8 cellular contexts compared by ENCODE assay signal in the genomic region with DNA sequence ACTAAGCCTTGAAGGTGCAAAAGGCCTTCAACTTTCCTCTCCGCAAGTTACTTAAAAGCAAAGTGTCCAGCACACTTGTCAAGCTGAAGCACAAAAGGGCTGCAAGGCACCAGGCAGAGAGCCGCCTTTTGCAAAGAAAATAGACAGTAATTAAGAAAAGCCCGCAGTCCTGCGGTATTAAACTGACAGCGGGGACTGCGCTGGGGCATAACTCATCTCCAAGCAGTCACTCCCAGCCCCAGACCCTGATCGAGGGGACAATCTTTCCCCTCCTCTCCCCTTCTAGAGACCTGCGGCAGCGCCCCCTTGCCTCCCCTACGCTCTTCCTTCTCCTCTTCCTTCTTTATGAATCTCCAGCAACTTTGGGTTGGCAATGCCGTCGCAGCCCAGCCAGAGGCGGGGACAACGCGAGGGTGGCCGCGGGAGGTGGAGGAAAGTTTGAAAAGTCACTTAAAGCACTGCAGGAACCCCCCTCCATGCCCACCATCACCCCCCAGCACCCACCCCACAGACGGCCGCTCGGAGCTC.
DNase-seq lines count a peak whose midpoint lies in the region; ATAC-seq and TF ChIP-seq lines count a peak whose summit lies in the region.

No MANE protein-coding gene starts in this region.

- H3K9ac ChIP-seq in KMS-11: peak overlapping the region; percentile 75

- no peaks in the 10 kb centered on the region for H3K36me3 ChIP-seq in CD4-positive, alpha-beta memory T cell (ENCODE audit: insufficient read depth, low read length)
- H3K36me3 ChIP-seq in KMS-11 (ENCODE audit: insufficient read depth): no peaks in the 10 kb centered on the region

- DNase-seq in CD4-positive, alpha-beta memory T cell: peak in 3 of 5 donors; percentile 3 to 7 (median 3)
- no peak for DNase-seq in activated naive CD4-positive, alpha-beta T cell treated with anti-CD3 and anti-CD28 coated beads, Interleukin-2, amount 50 U/mL, for 72 hours (ENCODE audit: low spot score in 2 of 2)
- DNase-seq in iPS-NIHi7 (ENCODE audit: extremely low spot score): peak; percentile 38
- DNase-seq in stimulated activated naive CD8-positive, alpha-beta T cell treated with anti-CD3 and anti-CD28 coated beads, Interleukin-15, Interleukin-2, amounts not matched to agents 100 U/mL and 50 U/mL, for 24 hours: peak; percentile 22
- DNase-seq in NCI-H1694 treated with DMSO at 0.1 percent for 48 hours (lab: John Stamatoyannopoulos, UW): no peak
- DNase-seq in inferior parietal cortex (ENCODE audit: extremely low spot score): no peak

- peak overlapping the region in 3 of 7 donors; percentile 38 to 88 (median 42) for H3K27ac Mint-ChIP-seq in CD4-positive, alpha-beta memory T cell
- H3K27ac Mint-ChIP-seq in activated naive CD4-positive, alpha-beta T cell treated with anti-CD3 and anti-CD28 coated beads, Interleukin-2, amount 50 U/mL, for 72 hours: peak overlapping the region in 1 of 2 donors; percentile 45

- H3K4me3 ChIP-seq in CD4-positive, alpha-beta memory T cell (ENCODE audit: low read length in 2 of 2): peak overlapping the region in 1 of 2 donors; percentile 32
- H3K4me3 ChIP-seq in KMS-11 (IDR thresholded peaks at IDR 0.05; ENCODE audit: insufficient read depth, low read depth, low read length): peak overlapping the region; percentile 47

- peak; percentile 12 to 19 for ATAC-seq in activated naive CD4-positive, alpha-beta T cell treated with anti-CD3 and anti-CD28 coated beads, Interleukin-2, amount 50 U/mL, for 72 hours
- peak; percentile 10 for ATAC-seq in stimulated activated naive CD8-positive, alpha-beta T cell treated with anti-CD3 and anti-CD28 coated beads, Interleukin-15, Interleukin-2, amounts not matched to agents 100 U/mL and 50 U/mL, for 24 hours
- no peak for ATAC-seq in GM19395 (IDR thresholded peaks at IDR 0.05; ENCODE audit: unreplicated experiment)

- H3K4me2 ChIP-seq in KMS-11: peak overlapping the region; percentile 75

- CTCF ChIA-PET in CD4-positive, alpha-beta memory T cell (lab: Charles Lee; ENCODE audit: partially characterized antibody): interaction anchor here (0.6 kb wide), 1 partner anchor 1383 kb away, joined by 3 read pairs; no protein-coding TSS in a partner anchor

- H3K9me3 ChIP-seq in CD4-positive, alpha-beta memory T cell (ENCODE audit: control insufficient read depth in 1 of 2, low read length in 2 of 2): no peaks in the 10 kb centered on the region

- no peaks in the 10 kb centered on the region for H3K9me3 Mint-ChIP-seq in CD4-positive, alpha-beta memory T cell
- no peaks in the 10 kb centered on the region for H3K9me3 Mint-ChIP-seq in activated naive CD4-positive, alpha-beta T cell treated with anti-CD3 and anti-CD28 coated beads, Interleukin-2, amount 50 U/mL, for 72 hours

- intact Hi-C loops in CD4-positive, alpha-beta memory T cell (cut with micrococcal nuclease): loop anchor here (5.0 kb wide), 1 partner anchor 199 kb away; a partner anchor contains a TSS

- H3K4me3 Mint-ChIP-seq in CD4-positive, alpha-beta memory T cell: peak overlapping the region; percentile 79 to 93 (median 89)

- H2AFZ ChIP-seq in KMS-11 (ENCODE audit: low read depth): peak overlapping the region; percentile 86

- POLR2A ChIA-PET in CD4-positive, alpha-beta memory T cell (lab: Charles Lee; ENCODE audit: partially characterized antibody): no interaction called here

- H3K4me1 ChIP-seq in CD4-positive, alpha-beta memory T cell (ENCODE audit: insufficient read depth, low read length): peaks cover 14% of the 10 kb centered on the region
- peaks cover 21% of the 10 kb centered on the region for H3K4me1 ChIP-seq in KMS-11 (ENCODE audit: low read depth, poor library complexity, severe bottlenecking)

- no peaks in the 10 kb centered on the region; the same call in 1 of the 2 replicates for H3K79me2 ChIP-seq in KMS-11 (ENCODE audit: insufficient read depth, low read depth)

- peaks cover 13 to 24% (median 17%) of the 10 kb centered on the region in 4 donors for H3K4me1 Mint-ChIP-seq in CD4-positive, alpha-beta memory T cell

- no peaks in the 10 kb centered on the region for H3K36me3 Mint-ChIP-seq in CD4-positive, alpha-beta memory T cell
- no peaks in the 10 kb centered on the region for H3K36me3 Mint-ChIP-seq in activated naive CD4-positive, alpha-beta T cell treated with anti-CD3 and anti-CD28 coated beads, Interleukin-2, amount 50 U/mL, for 72 hours

- H3K27me3 Mint-ChIP-seq in CD4-positive, alpha-beta memory T cell: peaks cover 19 to 20% of the 10 kb centered on the region in 2 donors

- peaks cover 5% of the 10 kb centered on the region for H3K27me3 ChIP-seq in CD4-positive, alpha-beta memory T cell (ENCODE audit: insufficient read depth, low read length)
- no peaks in the 10 kb centered on the region for H3K27me3 ChIP-seq in KMS-11 (ENCODE audit: insufficient read depth, low read depth)

- TF ChIP-seq CTCF in KMS-11 (conservative IDR thresholded peaks at IDR 0.05; ENCODE audit: low read depth, low read length): 0 out of 2 replicates have a peak, but pooled peaks have one; percentile 12

- H4K20me1 ChIP-seq in KMS-11 (ENCODE audit: insufficient read depth): no peaks in the 10 kb centered on the region

- H3K27ac ChIP-seq in CD4-positive, alpha-beta memory T cell (ENCODE audit: low read depth, low read length): no peak overlapping the region
- peak overlapping the region; percentile 41 for H3K27ac ChIP-seq in KMS-11

Comparison
In these comparisons a context has a peak if more than half of its experiments do, and no peak if none do; other contexts are left out.
1. DNase-seq: peak in CD4-positive, alpha-beta memory T cell (3 of 5), iPS-NIHi7 (single experiment) and stimulated activated naive CD8-positive, alpha-beta T cell treated with anti-CD3 and anti-CD28 coated beads, Interleukin-15, Interleukin-2, amounts not matched to agents 100 U/mL and 50 U/mL, for 24 hours (single experiment); none in activated naive CD4-positive, alpha-beta T cell treated with anti-CD3 and anti-CD28 coated beads, Interleukin-2, amount 50 U/mL, for 72 hours (0 of 2), NCI-H1694 treated with DMSO at 0.1 percent for 48 hours (single experiment) and inferior parietal cortex (single experiment).